ENCODE assay signal across 8 cellular contexts in the genomic region with DNA sequence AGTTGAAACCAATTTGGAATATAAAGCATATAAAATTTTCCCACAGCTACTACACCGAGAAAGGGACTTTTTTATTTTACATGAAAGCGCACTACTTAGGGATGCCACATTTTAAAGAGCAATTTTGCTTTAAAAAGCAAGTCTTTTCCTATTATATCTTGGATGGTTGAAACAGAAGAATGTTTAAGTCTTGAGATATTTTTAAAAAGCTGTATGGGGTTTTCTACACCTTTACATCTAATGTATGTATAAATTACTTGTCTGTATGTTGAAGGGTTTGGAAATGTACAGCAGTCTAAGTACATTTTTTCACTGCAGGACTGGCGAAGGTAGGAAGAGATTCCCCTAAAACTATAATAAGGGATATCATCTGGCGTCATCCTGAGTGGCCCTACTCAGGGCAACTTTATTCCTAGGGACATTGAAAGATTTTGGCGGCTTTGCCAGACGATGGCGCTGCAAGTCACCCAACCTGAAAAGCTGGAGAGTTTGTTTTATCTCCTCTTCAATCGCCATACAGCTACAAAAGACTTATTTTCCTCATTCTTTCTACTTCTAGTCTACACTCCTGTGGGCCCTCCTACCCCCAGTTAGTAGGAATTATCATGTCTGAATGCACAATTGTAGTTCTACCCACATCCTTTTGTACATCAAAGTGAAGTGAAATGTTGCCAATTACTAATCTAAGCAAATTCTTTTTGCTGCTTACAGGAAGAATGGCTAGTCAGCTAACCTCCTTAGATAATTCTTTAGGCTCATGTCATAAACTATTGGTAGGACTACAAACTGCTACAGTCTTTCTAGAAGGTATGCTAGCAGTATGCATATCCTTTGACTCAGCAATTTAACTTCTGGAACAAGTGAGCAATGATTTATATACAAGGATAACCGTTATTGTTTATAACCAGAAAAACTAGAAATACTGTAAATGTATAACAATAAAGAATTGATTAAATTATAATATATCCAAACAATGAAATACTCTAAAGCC. TPM values are rescaled to one million over a fixed set of nuclear protein-coding genes. Genes with fewer than 3 reads are reported as not detected.
A peak's percentile ranks its signal among the peaks of the same experiment; 100 is the strongest.
DNase-seq lines count a peak whose midpoint lies in the region; ATAC-seq, FAIRE-seq and TF ChIP-seq lines count a peak whose summit lies in the region.

No MANE protein-coding gene starts in this region.

- peak; percentile 52 for DNase-seq in GM10248 (ENCODE audit: extremely low spot score)
- peak; percentile 88 for DNase-seq in NAMALWA (ENCODE audit: low spot score)
- DNase-seq in SKM-1 treated with dmso at 0.1 percent for 144 hours (lab: John Stamatoyannopoulos, UW; ENCODE audit: unreplicated experiment), result peak; percentile 73
- peak; percentile 66 for DNase-seq in activated naive CD8-positive, alpha-beta T cell treated with anti-CD3 and anti-CD28 coated beads, Interleukin-2, amount 10 ng/mL, durations not matched to agents 7 days and 5 days
- peak; percentile 75 to 77 for DNase-seq in cardiac muscle cell (ENCODE audit: low read depth in 1 of 2, low spot score in 1 of 2)
- peak in 5 of 6 donors; percentile 41 to 67 (median 60) for DNase-seq in pancreas

- no peaks in the 10 kb centered on the region for H3K36me3 ChIP-seq in cardiac muscle cell
- no peaks in the 10 kb centered on the region for H3K36me3 ChIP-seq in pancreas
- H3K36me3 ChIP-seq in urinary bladder (ENCODE audit: insufficient read depth), result no peaks in the 10 kb centered on the region

- H3K9me3 Mint-ChIP-seq in activated naive CD8-positive, alpha-beta T cell treated with anti-CD3 and anti-CD28 coated beads, Interleukin-2, amount 10 ng/mL, durations not matched to agents 7 days and 5 days, result no peaks in the 10 kb centered on the region

- POLR2A ChIA-PET in GM10248 (lab: Yijun Ruan, JAX), result interaction anchor here (1.0 kb wide), 1 partner anchor 130 kb away, joined by 3 read pairs; no protein-coding TSS in a partner anchor
- POLR2A ChIA-PET in activated naive CD8-positive, alpha-beta T cell treated with anti-CD3 and anti-CD28 coated beads, Interleukin-2, amount 10 ng/mL, durations not matched to agents 7 days and 5 days (lab: Charles Lee), result interaction anchor here (0.6 to 2.2 kb wide), 5 partner anchors 8 to 1295 kb away, joined by 3 to 13 read pairs (median 4); a partner anchor contains a TSS

- peaks cover 9% of the 10 kb centered on the region for H3K4me1 ChIP-seq in cardiac muscle cell (ENCODE audit: low read depth)
- peaks cover 7 to 17% (median 15%) of the 10 kb centered on the region in 3 donors for H3K4me1 ChIP-seq in pancreas
- H3K4me1 ChIP-seq in urinary bladder (ENCODE audit: insufficient read depth), result no peaks in the 10 kb centered on the region

- H3K27me3 ChIP-seq in cardiac muscle cell (no peaks in the 10 kb centered on the region), pancreas (no peaks in the 10 kb centered on the region)

- no peaks in the 10 kb centered on the region for H3K9me3 ChIP-seq in cardiac muscle cell (ENCODE audit: low read depth)
- H3K9me3 ChIP-seq in pancreas, result no peaks in the 10 kb centered on the region

- peaks cover 32% of the 10 kb centered on the region for H3K4me1 Mint-ChIP-seq in activated naive CD8-positive, alpha-beta T cell treated with anti-CD3 and anti-CD28 coated beads, Interleukin-2, amount 10 ng/mL, durations not matched to agents 7 days and 5 days

- TF ChIP-seq CTCF in GM10248 (IDR thresholded peaks at IDR 0.05; ENCODE audit: control extremely low read depth, extremely low read depth, low read depth, missing control alignments) (peak; percentile 82), cardiac muscle cell (IDR thresholded peaks at IDR 0.05; ENCODE audit: low read depth, low read length) (peak; percentile 79), pancreas (IDR thresholded peaks at IDR 0.05) (peak; percentile 13 to 45 (median 40))

- peak overlapping the region; percentile 99 for H3K27ac Mint-ChIP-seq in activated naive CD8-positive, alpha-beta T cell treated with anti-CD3 and anti-CD28 coated beads, Interleukin-2, amount 10 ng/mL, durations not matched to agents 7 days and 5 days

- WGBS in pancreas, 2 donors, result 0 to 1% methylated on average over 9 of the region's 9 CpGs
- WGBS in urinary bladder, result 2% methylated on average over 9 of the region's 9 CpGs

- H3K27ac ChIP-seq in cardiac muscle cell, result peak overlapping the region; percentile 89
- peak overlapping the region; percentile 84 to 90 (median 88) for H3K27ac ChIP-seq in pancreas
- peak overlapping the region; percentile 50 for H3K27ac ChIP-seq in urinary bladder (ENCODE audit: low read depth)

- H3K27me3 Mint-ChIP-seq in activated naive CD8-positive, alpha-beta T cell treated with anti-CD3 and anti-CD28 coated beads, Interleukin-2, amount 10 ng/mL, durations not matched to agents 7 days and 5 days, result no peaks in the 10 kb centered on the region

- CTCF ChIA-PET in GM10248 (lab: Yijun Ruan, JAX), result interaction anchor here (0.6 to 4.2 kb wide), 31 partner anchors 8 to 690 kb away, joined by 3 to 25 read pairs (median 4); a partner anchor contains a TSS

- peak overlapping the region; percentile 68 for H3K4me3 ChIP-seq in cardiac muscle cell
- H3K4me3 ChIP-seq in pancreas, result peak overlapping the region; percentile 47 to 79 (median 56)
- H3K4me3 ChIP-seq in urinary bladder (ENCODE audit: low read depth, low read length), result peak overlapping the region; percentile 49

- peak; percentile 23 for FAIRE-seq in pancreas (lab: Jason Lieb, UNC)

- peak overlapping the region; percentile 98 for H3K4me3 Mint-ChIP-seq in activated naive CD8-positive, alpha-beta T cell treated with anti-CD3 and anti-CD28 coated beads, Interleukin-2, amount 10 ng/mL, durations not matched to agents 7 days and 5 days

- intact Hi-C loops in pancreas (cut with DNase I), result loop anchor here in 1 of 3 donors (10.0 kb wide), 1 partner anchor 432 kb away; no protein-coding TSS in a partner anchor

- no peaks in the 10 kb centered on the region for H3K36me3 Mint-ChIP-seq in activated naive CD8-positive, alpha-beta T cell treated with anti-CD3 and anti-CD28 coated beads, Interleukin-2, amount 10 ng/mL, durations not matched to agents 7 days and 5 days

- ATAC-seq in HG02571 (IDR thresholded peaks at IDR 0.05; ENCODE audit: unreplicated experiment) (peak; percentile 37), pancreas (peak; percentile 59 to 83 (median 76))
- peak; percentile 11 for ATAC-seq in activated naive CD8-positive, alpha-beta T cell treated with anti-CD3 and anti-CD28 coated beads, Interleukin-2, amount 10 ng/mL, durations not matched to agents 7 days and 5 days (ENCODE audit: low read depth)

RNA-seq across cellular contexts. Expression of a gene that starts 0.8 kb away (rescaled TPM):
- total RNA-seq in activated naive CD8-positive, alpha-beta T cell treated with anti-CD3 and anti-CD28 coated beads, Interleukin-2, amount 10 ng/mL, durations not matched to agents 7 days and 5 days, result 10 to 100 TPM; 15.4 to 16.9 TPM
- total RNA-seq in cardiac muscle cell (5.1 and 11.3 TPM in 2 replicates), pancreas (1 to 10 TPM; 3.6 to 8.3 (median 5.0) TPM), urinary bladder (40.8 TPM)
- polyA plus RNA-seq in cardiac muscle cell (17.0 and 27.1 TPM in 2 replicates), pancreas (1 to 10 TPM; 2.1 to 3.9 TPM), urinary bladder (10.0 TPM)

RNA-seq across cellular contexts. Expression of a gene that starts 7.2 kb away (rescaled TPM):
- total RNA-seq in activated naive CD8-positive, alpha-beta T cell treated with anti-CD3 and anti-CD28 coated beads, Interleukin-2, amount 10 ng/mL, durations not matched to agents 7 days and 5 days, result 10 to 100 TPM; 26.3 to 28.5 TPM
- total RNA-seq in cardiac muscle cell, result 34.8 and 48.7 TPM in 2 replicates
- 22.4 and 24.4 TPM in 2 replicates for polyA plus RNA-seq in cardiac muscle cell
- 10 to 100 TPM; 24.9 to 41.4 (median 33.6) TPM for total RNA-seq in pancreas
- 10 to 100 TPM in 1 of 2 donors, 1 to 10 TPM in 1; 9.1 to 16.7 TPM for polyA plus RNA-seq in pancreas
- 62.8 TPM for total RNA-seq in urinary bladder
- 17.6 TPM for polyA plus RNA-seq in urinary bladder

Comparison
In these comparisons a context has a peak if more than half of its experiments do, and no peak if none do; other contexts are left out.
1. Peak in every context shown above with its lines: DNase-seq, ATAC-seq, H3K4me3 ChIP-seq and H3K27ac ChIP-seq.
2. ATAC-seq: peak in every context shown above with its lines; median percentile 76 in pancreas; 37 in HG02571; 11 in activated naive CD8-positive, alpha-beta T cell treated with anti-CD3 and anti-CD28 coated beads, Interleukin-2, amount 10 ng/mL, durations not matched to agents 7 days and 5 days.